In the genomic region with DNA sequence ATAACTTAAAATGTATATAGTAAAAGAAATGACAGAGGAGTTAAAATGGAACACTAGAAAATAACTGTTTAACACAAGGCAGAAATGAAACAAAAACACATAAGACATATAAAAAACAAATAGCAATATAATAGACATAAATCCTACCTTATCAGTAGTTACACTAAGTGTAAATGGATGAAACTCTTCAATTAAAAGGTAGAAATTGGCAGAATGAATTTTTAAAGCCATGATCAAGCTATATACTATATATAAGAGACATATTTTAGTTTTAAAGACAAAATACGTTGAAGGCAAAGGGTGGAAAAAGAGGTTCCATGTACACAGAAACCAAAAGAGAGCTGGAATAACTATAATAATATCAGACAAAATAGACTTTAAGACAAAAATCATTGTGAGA, we compare ENCODE assay signal across 34 cellular contexts. TPM values are rescaled to one million over a fixed set of nuclear protein-coding genes. Genes with fewer than 3 reads are reported as not detected.
"Had no signal": no experiment of that assay in that cellular context is flagged by ENCODE, and none has a peak within 500 bp of the region (broad histone marks: within the 10 kb centered on the region; RNA-seq: fewer than 3 reads in every experiment).

No MANE protein-coding gene starts in this region.

- FAIRE-seq: astrocyte, bronchial epithelial cell had no signal

- H3K27ac ChIP-seq: adrenal gland, ascending aorta, body of pancreas, brain microvascular endothelial cell, breast epithelium, cardiac muscle cell had no signal

- H3K4me3 ChIP-seq: adrenal gland, ascending aorta, body of pancreas, breast epithelium, cardiac muscle cell had no signal

- DNase-seq: activated effector memory CD4-positive, alpha-beta T cell treated with anti-CD3 and anti-CD28 coated beads, Interleukin-2, amount 50 U/mL, for 16 hours; activated effector memory CD4-positive, alpha-beta T cell treated with Interleukin-2 at 50 U/mL for 16 hours; activated gamma-delta T cell; activated gamma-delta T cell treated with Interleukin-2 at 50 U/mL for 16 hours; activated naive CD4-positive, alpha-beta T cell; activated naive CD4-positive, alpha-beta T cell treated with anti-CD3 and anti-CD28 coated beads for 36 hours; activated naive CD4-positive, alpha-beta T cell treated with anti-CD3 and anti-CD28 coated beads, Interleukin-2, amount 10 ng/mL, durations not matched to agents 7 days and 5 days; activated naive CD4-positive, alpha-beta T cell treated with anti-CD3 and anti-CD28 coated beads, Interleukin-2, amount 50 U/mL, for 16 hours; activated naive CD4-positive, alpha-beta T cell treated with Interleukin-2 at 50 U/mL for 16 hours; activated naive CD8-positive, alpha-beta T cell treated with anti-CD3 and anti-CD28 coated beads for 36 hours; activated naive CD8-positive, alpha-beta T cell treated with anti-CD3 and anti-CD28 coated beads, Interleukin-2, amount 10 ng/mL, durations not matched to agents 7 days and 5 days; activated naive CD8-positive, alpha-beta T cell treated with anti-CD3 and anti-CD28 coated beads, Interleukin-2, amount 50 U/mL, for 24 hours; activated T-cell treated with anti-CD3 and anti-CD28 coated beads, Interleukin-2, amount 50 U/mL, for 1 hour; activated T-cell treated with anti-CD3 and anti-CD28 coated beads, Interleukin-2, amount 50 U/mL, for 24 hours; activated T-cell treated with anti-CD3 and anti-CD28 coated beads, Interleukin-2, amount 50 U/mL, for 4 hours; activated T-cell treated with anti-CD3 and anti-CD28 coated beads, Interleukin-2, amount 50 U/mL, for 48 hours; activated T-cell treated with anti-CD3 and anti-CD28 coated beads, Interleukin-2, amount 50 U/mL, for 72 hours; adrenal gland; amniotic stem cell; amygdala; anterior cingulate cortex; aorta; body of pancreas; brain microvascular endothelial cell; caudate nucleus; central memory CD4-positive, alpha-beta T cell; cerebellar nuclear complex had no signal

- H3K27me3 ChIP-seq: adrenal gland, ascending aorta, body of pancreas, brain microvascular endothelial cell, breast epithelium, cardiac muscle cell had no signal

- H3K4me1 ChIP-seq: adrenal gland, ascending aorta, body of pancreas, breast epithelium had no signal

- ATAC-seq: activated naive CD4-positive, alpha-beta T cell treated with anti-CD3 and anti-CD28 coated beads, Interleukin-2, amount 50 U/mL, for 72 hours; activated naive CD8-positive, alpha-beta T cell treated with anti-CD3 and anti-CD28 coated beads, Interleukin-2, amount 50 U/mL, for 24 hours; activated T-cell treated with anti-CD3 and anti-CD28 coated beads, Interleukin-2, amount 50 U/mL, for 4 hours; activated T-cell treated with anti-CD3 and anti-CD28 coated beads, Interleukin-2, amount 50 U/mL, for 72 hours; activated T-helper 17 cell treated with anti-CD3 and anti-CD28 coated beads, Interleukin-2, amount 50 U/mL, for 72 hours; body of pancreas had no signal

- H3K36me3 ChIP-seq: adrenal gland, brain microvascular endothelial cell, breast epithelium, cardiac muscle cell had no signal

RNA-seq across cellular contexts. Expression of a gene that starts 4.9 kb away (rescaled TPM):
- total RNA-seq: ascending aorta had no signal
- polyA plus RNA-seq: cardiac muscle cell had no signal
